Comparison of ENCODE assay signal across 1 cellular context in the genomic region with DNA sequence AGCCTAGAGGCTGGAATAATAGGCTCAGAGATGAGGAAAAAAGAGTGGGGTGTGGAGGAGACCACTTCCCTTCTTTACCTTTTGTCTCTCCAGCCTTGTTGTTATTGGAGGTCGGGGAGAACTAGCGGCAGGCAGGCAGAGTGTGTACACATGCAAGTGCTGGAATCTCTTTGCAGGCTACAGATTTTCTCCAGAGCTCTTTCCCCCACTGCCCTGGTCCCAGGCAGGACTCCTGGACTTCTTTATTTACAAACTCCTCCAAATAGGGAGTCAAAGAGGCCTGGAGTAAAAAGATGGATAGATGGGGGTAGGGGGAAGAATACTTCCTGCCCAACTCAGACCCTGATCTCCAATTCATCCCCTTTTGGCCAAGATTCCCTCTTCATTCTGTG.
TF ChIP-seq lines count a peak whose summit lies in the region.

No MANE protein-coding gene starts in this region.

TF ChIP-seq in HepG2, 621 proteins besides CTCF, POLR2A, EP300 and RAD21 (continues in another document):
- TF ChIP-seq ZNF747 (CRISPR knock-in tag; IDR thresholded peaks at IDR 0.05; ENCODE audit: borderline replicate concordance), result no peak
- no peak for TF ChIP-seq ZNF800 (CRISPR knock-in tag; IDR thresholded peaks at IDR 0.05)
- TF ChIP-seq MLX (CRISPR knock-in tag; IDR thresholded peaks at IDR 0.05), result 0 out of 2 replicates have a peak, but pooled peaks have one; percentile 6
- no peak for TF ChIP-seq RARG (CRISPR knock-in tag; IDR thresholded peaks at IDR 0.05; ENCODE audit: low read depth)
- TF ChIP-seq ARNT (IDR thresholded peaks at IDR 0.05), result no peak
- TF ChIP-seq ZNF839 (CRISPR knock-in tag; IDR thresholded peaks at IDR 0.05; ENCODE audit: borderline replicate concordance), result no peak
- peak; percentile 10 for TF ChIP-seq ZNF18 (CRISPR knock-in tag; IDR thresholded peaks at IDR 0.05; ENCODE audit: insufficient replicate concordance)
- TF ChIP-seq TFDP1 (CRISPR knock-in tag; IDR thresholded peaks at IDR 0.05; ENCODE audit: borderline replicate concordance), result no peak
- TF ChIP-seq ZNF207 (IDR thresholded peaks at IDR 0.05; ENCODE audit: borderline replicate concordance), result no peak
- TF ChIP-seq ZNF891 (CRISPR knock-in tag; IDR thresholded peaks at IDR 0.05), result no peak
- TF ChIP-seq NFYB (CRISPR knock-in tag; IDR thresholded peaks at IDR 0.05), result no peak
- peak; percentile 80 for TF ChIP-seq PPARG (CRISPR knock-in tag; conservative IDR thresholded peaks at IDR 0.05)
- TF ChIP-seq HOXA7 (CRISPR knock-in tag; IDR thresholded peaks at IDR 0.05), result no peak
- no peak for TF ChIP-seq NR1H2 (CRISPR knock-in tag; IDR thresholded peaks at IDR 0.05; ENCODE audit: borderline replicate concordance, low read depth)
- no peak for TF ChIP-seq NPAS2 (CRISPR knock-in tag; IDR thresholded peaks at IDR 0.05; ENCODE audit: borderline replicate concordance)
- no peak for TF ChIP-seq ZNF672 (CRISPR knock-in tag; IDR thresholded peaks at IDR 0.05)
- TF ChIP-seq SAP130 (CRISPR knock-in tag; IDR thresholded peaks at IDR 0.05; ENCODE audit: low read depth), result peak; percentile 22; the same call in 1 of the 2 replicates
- no peak for TF ChIP-seq JDP2 (CRISPR knock-in tag; IDR thresholded peaks at IDR 0.05; ENCODE audit: borderline replicate concordance)
- no peak for TF ChIP-seq GABPA (IDR thresholded peaks at IDR 0.05; ENCODE audit: low read depth, low read length)
- TF ChIP-seq GABPA (CRISPR knock-in tag; IDR thresholded peaks at IDR 0.05; ENCODE audit: low read depth), result peak; percentile 18; the same call in 1 of the 2 replicates
- TF ChIP-seq LCORL (IDR thresholded peaks at IDR 0.05), result no peak
- peak; percentile 79 for TF ChIP-seq LCORL (CRISPR knock-in tag; IDR thresholded peaks at IDR 0.05)
- TF ChIP-seq TBX3 (IDR thresholded peaks at IDR 0.05; ENCODE audit: borderline replicate concordance), result no peak
- no peak for TF ChIP-seq ZNF556 (CRISPR knock-in tag; IDR thresholded peaks at IDR 0.05; ENCODE audit: borderline replicate concordance)
- TF ChIP-seq FOXA3 (CRISPR knock-in tag; IDR thresholded peaks at IDR 0.05), result peak; percentile 33; the same call in 1 of the 2 replicates
- peak; percentile 37; the same call in 1 of the 2 replicates for TF ChIP-seq RXRB (CRISPR knock-in tag; IDR thresholded peaks at IDR 0.05; ENCODE audit: borderline replicate concordance)
- no peak for TF ChIP-seq ZNF235 (CRISPR knock-in tag; IDR thresholded peaks at IDR 0.05; ENCODE audit: borderline replicate concordance)
- TF ChIP-seq CCDC6 (CRISPR knock-in tag; IDR thresholded peaks at IDR 0.05), result no peak
- 0 out of 2 replicates have a peak, but pooled peaks have one; percentile 8 for TF ChIP-seq TBX2 (CRISPR knock-in tag; IDR thresholded peaks at IDR 0.05; ENCODE audit: borderline replicate concordance)
- no peak for TF ChIP-seq ZNF256 (CRISPR knock-in tag; conservative IDR thresholded peaks at IDR 0.05)
- peak; percentile 49; the same call in 1 of the 2 replicates for TF ChIP-seq PAXIP1 (CRISPR knock-in tag; conservative IDR thresholded peaks at IDR 0.05)
- peak; percentile 42; the same call in 1 of the 2 replicates for TF ChIP-seq PHF21A (CRISPR knock-in tag; IDR thresholded peaks at IDR 0.05)
- TF ChIP-seq, protein P1, sequence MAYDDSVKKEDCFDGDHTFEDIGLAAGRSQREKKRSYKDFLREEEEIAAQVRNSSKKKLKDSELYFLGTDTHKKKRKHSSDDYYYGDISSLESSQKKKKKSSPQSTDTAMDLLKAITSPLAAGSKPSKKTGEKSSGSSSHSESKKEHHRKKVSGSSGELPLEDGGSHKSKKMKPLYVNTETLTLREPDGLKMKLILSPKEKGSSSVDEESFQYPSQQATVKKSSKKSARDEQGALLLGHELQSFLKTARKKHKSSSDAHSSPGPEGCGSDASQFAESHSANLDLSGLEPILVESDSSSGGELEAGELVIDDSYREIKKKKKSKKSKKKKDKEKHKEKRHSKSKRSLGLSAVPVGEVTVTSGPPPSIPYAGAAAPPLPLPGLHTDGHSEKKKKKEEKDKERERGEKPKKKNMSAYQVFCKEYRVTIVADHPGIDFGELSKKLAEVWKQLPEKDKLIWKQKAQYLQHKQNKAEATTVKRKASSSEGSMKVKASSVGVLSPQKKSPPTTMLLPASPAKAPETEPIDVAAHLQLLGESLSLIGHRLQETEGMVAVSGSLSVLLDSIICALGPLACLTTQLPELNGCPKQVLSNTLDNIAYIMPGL (CRISPR knock-in tag; IDR thresholded peaks at IDR 0.05; ENCODE audit: borderline replicate concordance in 1 of 2, low read depth in 1 of 2), result 0 out of 4 replicates have a peak, but pooled peaks of 1 of the 2 experiments have one; percentile 25
- peak; percentile 53; the same call in 1 of the 2 replicates for TF ChIP-seq GFI1 (CRISPR knock-in tag; IDR thresholded peaks at IDR 0.05; ENCODE audit: borderline replicate concordance)
- TF ChIP-seq, protein P2, sequence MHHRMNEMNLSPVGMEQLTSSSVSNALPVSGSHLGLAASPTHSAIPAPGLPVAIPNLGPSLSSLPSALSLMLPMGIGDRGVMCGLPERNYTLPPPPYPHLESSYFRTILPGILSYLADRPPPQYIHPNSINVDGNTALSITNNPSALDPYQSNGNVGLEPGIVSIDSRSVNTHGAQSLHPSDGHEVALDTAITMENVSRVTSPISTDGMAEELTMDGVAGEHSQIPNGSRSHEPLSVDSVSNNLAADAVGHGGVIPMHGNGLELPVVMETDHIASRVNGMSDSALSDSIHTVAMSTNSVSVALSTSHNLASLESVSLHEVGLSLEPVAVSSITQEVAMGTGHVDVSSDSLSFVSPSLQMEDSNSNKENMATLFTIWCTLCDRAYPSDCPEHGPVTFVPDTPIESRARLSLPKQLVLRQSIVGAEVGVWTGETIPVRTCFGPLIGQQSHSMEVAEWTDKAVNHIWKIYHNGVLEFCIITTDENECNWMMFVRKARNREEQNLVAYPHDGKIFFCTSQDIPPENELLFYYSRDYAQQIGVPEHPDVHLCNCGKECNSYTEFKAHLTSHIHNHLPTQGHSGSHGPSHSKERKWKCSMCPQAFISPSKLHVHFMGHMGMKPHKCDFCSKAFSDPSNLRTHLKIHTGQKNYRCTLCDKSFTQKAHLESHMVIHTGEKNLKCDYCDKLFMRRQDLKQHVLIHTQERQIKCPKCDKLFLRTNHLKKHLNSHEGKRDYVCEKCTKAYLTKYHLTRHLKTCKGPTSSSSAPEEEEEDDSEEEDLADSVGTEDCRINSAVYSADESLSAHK (CRISPR knock-in tag; IDR thresholded peaks at IDR 0.05; ENCODE audit: borderline replicate concordance), result no peak
- no peak for TF ChIP-seq PRPF4 (IDR thresholded peaks at IDR 0.05; ENCODE audit: low read depth, low read length, poor library complexity, severe bottlenecking)
- no peak for TF ChIP-seq SP4 (CRISPR knock-in tag; IDR thresholded peaks at IDR 0.05)
- TF ChIP-seq ZNF564 (CRISPR knock-in tag; IDR thresholded peaks at IDR 0.05), result no peak
- TF ChIP-seq, protein P3, sequence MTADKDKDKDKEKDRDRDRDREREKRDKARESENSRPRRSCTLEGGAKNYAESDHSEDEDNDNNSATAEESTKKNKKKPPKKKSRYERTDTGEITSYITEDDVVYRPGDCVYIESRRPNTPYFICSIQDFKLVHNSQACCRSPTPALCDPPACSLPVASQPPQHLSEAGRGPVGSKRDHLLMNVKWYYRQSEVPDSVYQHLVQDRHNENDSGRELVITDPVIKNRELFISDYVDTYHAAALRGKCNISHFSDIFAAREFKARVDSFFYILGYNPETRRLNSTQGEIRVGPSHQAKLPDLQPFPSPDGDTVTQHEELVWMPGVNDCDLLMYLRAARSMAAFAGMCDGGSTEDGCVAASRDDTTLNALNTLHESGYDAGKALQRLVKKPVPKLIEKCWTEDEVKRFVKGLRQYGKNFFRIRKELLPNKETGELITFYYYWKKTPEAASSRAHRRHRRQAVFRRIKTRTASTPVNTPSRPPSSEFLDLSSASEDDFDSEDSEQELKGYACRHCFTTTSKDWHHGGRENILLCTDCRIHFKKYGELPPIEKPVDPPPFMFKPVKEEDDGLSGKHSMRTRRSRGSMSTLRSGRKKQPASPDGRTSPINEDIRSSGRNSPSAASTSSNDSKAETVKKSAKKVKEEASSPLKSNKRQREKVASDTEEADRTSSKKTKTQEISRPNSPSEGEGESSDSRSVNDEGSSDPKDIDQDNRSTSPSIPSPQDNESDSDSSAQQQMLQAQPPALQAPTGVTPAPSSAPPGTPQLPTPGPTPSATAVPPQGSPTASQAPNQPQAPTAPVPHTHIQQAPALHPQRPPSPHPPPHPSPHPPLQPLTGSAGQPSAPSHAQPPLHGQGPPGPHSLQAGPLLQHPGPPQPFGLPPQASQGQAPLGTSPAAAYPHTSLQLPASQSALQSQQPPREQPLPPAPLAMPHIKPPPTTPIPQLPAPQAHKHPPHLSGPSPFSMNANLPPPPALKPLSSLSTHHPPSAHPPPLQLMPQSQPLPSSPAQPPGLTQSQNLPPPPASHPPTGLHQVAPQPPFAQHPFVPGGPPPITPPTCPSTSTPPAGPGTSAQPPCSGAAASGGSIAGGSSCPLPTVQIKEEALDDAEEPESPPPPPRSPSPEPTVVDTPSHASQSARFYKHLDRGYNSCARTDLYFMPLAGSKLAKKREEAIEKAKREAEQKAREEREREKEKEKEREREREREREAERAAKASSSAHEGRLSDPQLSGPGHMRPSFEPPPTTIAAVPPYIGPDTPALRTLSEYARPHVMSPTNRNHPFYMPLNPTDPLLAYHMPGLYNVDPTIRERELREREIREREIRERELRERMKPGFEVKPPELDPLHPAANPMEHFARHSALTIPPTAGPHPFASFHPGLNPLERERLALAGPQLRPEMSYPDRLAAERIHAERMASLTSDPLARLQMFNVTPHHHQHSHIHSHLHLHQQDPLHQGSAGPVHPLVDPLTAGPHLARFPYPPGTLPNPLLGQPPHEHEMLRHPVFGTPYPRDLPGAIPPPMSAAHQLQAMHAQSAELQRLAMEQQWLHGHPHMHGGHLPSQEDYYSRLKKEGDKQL (CRISPR knock-in tag; IDR thresholded peaks at IDR 0.05; ENCODE audit: low read depth), result no peak
- peak; percentile 8 for TF ChIP-seq TEAD3 (CRISPR knock-in tag; optimal IDR thresholded peaks at IDR 0.05; ENCODE audit: borderline replicate concordance)
- TF ChIP-seq FOXA1 (IDR thresholded peaks at IDR 0.05), result no peak
- TF ChIP-seq FOXA1 (CRISPR knock-in tag; IDR thresholded peaks at IDR 0.05), result peak; percentile 55
- no peak for TF ChIP-seq MED13 (CRISPR knock-in tag; IDR thresholded peaks at IDR 0.05)
- TF ChIP-seq TBP (CRISPR knock-in tag; IDR thresholded peaks at IDR 0.05), result no peak
- TF ChIP-seq RARA (CRISPR knock-in tag; IDR thresholded peaks at IDR 0.05), result no peak
- TF ChIP-seq RXRA (CRISPR knock-in tag; IDR thresholded peaks at IDR 0.05), result no peak
